8 cellular contexts compared by ENCODE assay signal in genomic region chrX:137051978-137052640, GRCh38. TPM values are rescaled to one million over a fixed set of nuclear protein-coding genes. Genes with fewer than 3 reads are reported as not detected.
DNase-seq lines count a peak whose midpoint lies in the region; ATAC-seq and TF ChIP-seq lines count a peak whose summit lies in the region.

No MANE protein-coding gene starts in this region.

- H3K36me3 Mint-ChIP-seq in IgD-negative memory B cell (no peaks in the 10 kb centered on the region), progenitor cell of endocrine pancreas (ENCODE audit: insufficient read depth) (no peaks in the 10 kb centered on the region)
- no peaks in the 10 kb centered on the region for H3K36me3 Mint-ChIP-seq in activated naive CD4-positive, alpha-beta T cell treated with anti-CD3 and anti-CD28 coated beads for 36 hours (ENCODE audit: low read depth)

- TF ChIP-seq POLR2A in heart left ventricle (IDR thresholded peaks at IDR 0.05) (no peak), upper lobe of left lung (IDR thresholded peaks at IDR 0.05) (no peak)

- in situ Hi-C loops in SK-MEL-5 (cut with HindIII; ENCODE audit: low pct_unique_long_range_greater_than_20kb, low sequenced_read_pairs), result no loop called here

- WGBS in heart left ventricle, 4 donors, result 1 to 22% (median 8%) methylated on average over 32 to 37 of the region's 37 CpGs
- 0 to 15% methylated on average over 2 to 37 of the region's 37 CpGs for WGBS in upper lobe of left lung, 2 donors

- intact Hi-C loops in activated naive CD4-positive, alpha-beta T cell treated with anti-CD3 and anti-CD28 coated beads for 36 hours (cut with micrococcal nuclease), result loop anchor here (1.0 to 10.0 kb wide), 8 partner anchors 20 to 556 kb away; no protein-coding TSS in a partner anchor
- intact Hi-C loops in heart left ventricle (cut with DNase I), result loop anchor here in 7 of 10 donors (2.0 to 10.0 kb wide), 3 partner anchors 95 to 97 kb away; no protein-coding TSS in a partner anchor

- H3K27ac Mint-ChIP-seq in IgD-negative memory B cell (peak overlapping the region in 2 of 3 donors; percentile 25 to 75), progenitor cell of endocrine pancreas (no peak overlapping the region)
- H3K27ac Mint-ChIP-seq in activated naive CD4-positive, alpha-beta T cell treated with anti-CD3 and anti-CD28 coated beads for 36 hours, result peak overlapping the region; percentile 63

- H3K27me3 Mint-ChIP-seq in IgD-negative memory B cell, result peaks cover 17% of the 10 kb centered on the region
- H3K27me3 Mint-ChIP-seq in activated naive CD4-positive, alpha-beta T cell treated with anti-CD3 and anti-CD28 coated beads for 36 hours (ENCODE audit: low read depth), result peaks cover 20% of the 10 kb centered on the region
- H3K27me3 Mint-ChIP-seq in progenitor cell of endocrine pancreas, result peaks cover 73% of the 10 kb centered on the region

- peak overlapping the region; percentile 74 for H3K4me2 ChIP-seq in DND-41 (ENCODE audit: insufficient read depth, low read length)

- H3K4me3 Mint-ChIP-seq in IgD-negative memory B cell (peak overlapping the region; percentile 74 to 94 (median 84)), progenitor cell of endocrine pancreas (ENCODE audit: low read depth) (peak overlapping the region; percentile 77)
- H3K4me3 Mint-ChIP-seq in activated naive CD4-positive, alpha-beta T cell treated with anti-CD3 and anti-CD28 coated beads for 36 hours, result peak overlapping the region; percentile 86

- H3K4me1 ChIP-seq in DND-41 (ENCODE audit: insufficient read depth, low read length) (peaks cover 16% of the 10 kb centered on the region), heart left ventricle (peaks cover 0 to 18% (median 2%) of the 10 kb centered on the region in 12 donors), upper lobe of left lung (peaks cover 0 to 16% (median 9%) of the 10 kb centered on the region in 4 donors)

- H3K9me3 ChIP-seq in DND-41 (ENCODE audit: insufficient read depth, low read length, severe bottlenecking) (no peaks in the 10 kb centered on the region), heart left ventricle (no peaks in the 10 kb centered on the region), upper lobe of left lung (no peaks in the 10 kb centered on the region)

- H3K36me3 ChIP-seq in DND-41 (ENCODE audit: insufficient read depth, low read length) (no peaks in the 10 kb centered on the region), heart left ventricle (no peaks in the 10 kb centered on the region), upper lobe of left lung (no peaks in the 10 kb centered on the region)

- peak overlapping the region; percentile 29; the same call in 1 of the 2 replicates for H3K9ac ChIP-seq in DND-41 (ENCODE audit: low read depth, low read length)

- H2AFZ ChIP-seq in DND-41 (ENCODE audit: low read depth, low read length), result peak overlapping the region; percentile 67

- no peaks in the 10 kb centered on the region for H3K79me2 ChIP-seq in DND-41 (ENCODE audit: insufficient read depth, low read length)

- H3K9me3 Mint-ChIP-seq in IgD-negative memory B cell, result no peaks in the 10 kb centered on the region
- H3K9me3 Mint-ChIP-seq in activated naive CD4-positive, alpha-beta T cell treated with anti-CD3 and anti-CD28 coated beads for 36 hours, result no peaks in the 10 kb centered on the region
- peaks cover 16% of the 10 kb centered on the region for H3K9me3 Mint-ChIP-seq in progenitor cell of endocrine pancreas (ENCODE audit: low read depth)

- ATAC-seq in DND-41 (ENCODE audit: insufficient read depth, low read depth) (peak; percentile 100), GM21576 (IDR thresholded peaks at IDR 0.05; ENCODE audit: unreplicated experiment) (peak; percentile 97), heart left ventricle (peak in 3 of 4 donors; percentile 78 to 83 (median 80)), upper lobe of left lung (ENCODE audit: low FRiP score in 2 of 2) (peak; percentile 87 to 97)

- no peak for TF ChIP-seq EP300 in upper lobe of left lung (IDR thresholded peaks at IDR 0.05)

- CTCF ChIA-PET in activated naive CD4-positive, alpha-beta T cell treated with anti-CD3 and anti-CD28 coated beads for 36 hours (lab: Charles Lee), result interaction anchor here (0.6 to 2.3 kb wide), 17 partner anchors 15 to 539 kb away, joined by 3 to 12 read pairs (median 4); partner anchors contain the start of gene GPR101

- peak; percentile 86 for DNase-seq in DND-41
- peak; percentile 56 for DNase-seq in SK-MEL-5 (ENCODE audit: low read depth, low spot score)
- peak; percentile 82 for DNase-seq in activated naive CD4-positive, alpha-beta T cell treated with anti-CD3 and anti-CD28 coated beads for 36 hours
- peak; percentile 39 to 78 (median 52) for DNase-seq in heart left ventricle
- peak; percentile 67 for DNase-seq in progenitor cell of endocrine pancreas (ENCODE audit: low spot score, unreplicated experiment)
- peak; percentile 47 to 93 for DNase-seq in upper lobe of left lung

- no peaks in the 10 kb centered on the region for H4K20me1 ChIP-seq in DND-41 (ENCODE audit: insufficient read depth, low read length)

- TF ChIP-seq CTCF in DND-41 (IDR thresholded peaks at IDR 0.05; ENCODE audit: borderline replicate concordance, extremely low read depth, low read length, poor library complexity, severe bottlenecking), result peak; percentile 84
- TF ChIP-seq CTCF in heart left ventricle (IDR thresholded peaks at IDR 0.05), result peak; percentile 65 to 84 (median 74)
- TF ChIP-seq CTCF in progenitor cell of endocrine pancreas (IDR thresholded peaks at IDR 0.05; ENCODE audit: unreplicated experiment), result peak; percentile 80
- TF ChIP-seq CTCF in upper lobe of left lung (IDR thresholded peaks at IDR 0.05), result peak; percentile 54 to 76 (median 68)

- H3K27me3 ChIP-seq in DND-41 (ENCODE audit: insufficient read depth, low read length, poor library complexity), result peaks cover 19% of the 10 kb centered on the region
- peaks cover 0 to 45% (median 0%) of the 10 kb centered on the region in 9 donors for H3K27me3 ChIP-seq in heart left ventricle
- H3K27me3 ChIP-seq in upper lobe of left lung, result peaks cover 0 to 22% (median 0%) of the 10 kb centered on the region in 4 donors

- H3K4me3 ChIP-seq in DND-41 (ENCODE audit: low read depth in 1 of 2, low read length in 2 of 2), result peak overlapping the region in 1 of 2 experiments; percentile 60; a peak in 3 of 4 replicates
- H3K4me3 ChIP-seq in heart left ventricle, result peak overlapping the region; percentile 14 to 52 (median 44)
- H3K4me3 ChIP-seq in upper lobe of left lung, result peak overlapping the region in 3 of 4 donors; percentile 24 to 45 (median 45)

- H3K27ac ChIP-seq in DND-41 (ENCODE audit: low read length), result no peak overlapping the region
- H3K27ac ChIP-seq in heart left ventricle, result no peak overlapping the region
- no peak overlapping the region for H3K27ac ChIP-seq in upper lobe of left lung

- peaks cover 3 to 12% (median 11%) of the 10 kb centered on the region in 3 donors for H3K4me1 Mint-ChIP-seq in IgD-negative memory B cell
- peaks cover 4% of the 10 kb centered on the region for H3K4me1 Mint-ChIP-seq in activated naive CD4-positive, alpha-beta T cell treated with anti-CD3 and anti-CD28 coated beads for 36 hours (ENCODE audit: low read depth)
- H3K4me1 Mint-ChIP-seq in progenitor cell of endocrine pancreas (ENCODE audit: low read depth), result peaks cover 3% of the 10 kb centered on the region

RNA-seq across cellular contexts. Expression of gene GPR101, which starts 18.3 kb away (rescaled TPM):
- 0.33 TPM for polyA plus RNA-seq in IgD-negative memory B cell
- total RNA-seq in SK-MEL-5 (2014; rRNA removed; shearing (Covaris generic)), result not detected in 2 replicates
- not detected in 2 replicates for polyA plus RNA-seq in SK-MEL-5 (2015; cell fraction: cytosol; rRNA removed)
- not detected in 2 replicates for polyA plus RNA-seq in SK-MEL-5 (2015; cell fraction: nucleus; rRNA removed)
- under 1 TPM in 1 of 2 experiments, not detected in 1; 0.14 TPM for total RNA-seq in activated naive CD4-positive, alpha-beta T cell treated with anti-CD3 and anti-CD28 coated beads for 36 hours
- total RNA-seq in heart left ventricle, result not detected
- not detected for polyA plus RNA-seq in heart left ventricle
- total RNA-seq in progenitor cell of endocrine pancreas, result not detected in 2 replicates
- total RNA-seq in upper lobe of left lung, result not detected
